In the genomic region with DNA sequence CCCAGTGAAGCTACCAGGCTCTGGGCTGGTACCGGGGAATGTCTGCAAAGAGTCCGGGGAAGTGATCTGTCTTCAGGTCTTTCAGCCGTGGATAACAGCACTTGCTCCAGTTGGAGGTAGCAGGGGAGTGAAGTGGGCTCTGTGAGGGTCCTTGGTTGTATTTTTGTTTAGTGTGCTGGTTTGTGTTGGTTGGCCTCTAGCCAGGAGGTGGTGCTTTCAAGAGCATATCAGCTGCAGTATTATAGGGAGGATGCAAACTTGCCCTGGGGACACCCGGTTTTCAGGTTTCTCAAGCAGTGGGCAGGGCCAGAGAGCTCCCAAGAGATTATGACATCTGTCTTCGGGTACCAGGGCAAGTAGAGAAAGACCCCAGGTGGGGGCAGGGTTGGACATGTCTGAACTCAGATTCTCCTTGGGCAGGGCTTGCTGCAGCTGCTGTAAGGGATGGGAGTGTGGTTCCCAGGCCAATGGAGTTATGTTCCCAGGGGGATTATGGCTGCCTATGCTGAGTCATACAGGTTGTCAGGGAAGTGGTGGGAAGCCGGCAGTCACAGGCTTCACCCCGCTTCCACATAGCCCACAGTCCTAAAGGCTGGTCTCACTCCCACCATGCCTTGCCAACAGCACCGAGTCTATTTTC, we compare ENCODE assay signal across 1 cellular context.
TF ChIP-seq lines count a peak whose summit lies in the region.

No MANE protein-coding gene starts in this region.

TF ChIP-seq in K562, 482 proteins besides CTCF, POLR2A, EP300 and RAD21:
- TF ChIP-seq NFE2 (IDR thresholded peaks at IDR 0.05; ENCODE audit: low read depth) (peak; percentile 25; the same call in 1 of the 2 replicates), CREBBP (IDR thresholded peaks at IDR 0.05; ENCODE audit: low read depth, low read length) (no peak), YY1 (IDR thresholded peaks at IDR 0.05; ENCODE audit: borderline replicate concordance in 1 of 3, control insufficient read depth in 1 of 3, extremely low read depth in 1 of 3, insufficient read depth in 3 of 3, insufficient read length in 1 of 3, insufficient replicate concordance in 2 of 3, low read depth in 1 of 3, low read length in 2 of 3) (peak in 1 of 3 experiments; percentile 25)
TF ChIP-seq in K562: peak in this region for 2.
